In the genomic region with DNA sequence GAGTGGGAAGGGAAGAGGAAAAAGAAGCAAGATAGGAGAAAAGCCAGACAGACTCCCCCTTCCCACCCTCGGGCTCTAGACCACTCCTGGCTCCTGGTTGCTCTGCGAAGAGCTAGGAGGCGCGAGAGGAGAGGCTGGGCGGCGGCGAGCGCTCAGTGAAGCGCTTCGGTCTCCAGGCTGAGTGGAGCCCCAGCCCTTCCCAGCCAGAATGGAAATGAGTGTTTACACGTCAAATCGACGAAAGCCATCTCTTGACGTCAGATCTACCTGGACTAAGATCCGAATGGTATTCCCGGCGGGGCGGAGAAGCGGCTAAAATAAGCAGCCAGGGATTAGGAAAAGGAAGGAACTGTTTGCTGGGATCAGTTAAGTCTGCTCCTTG, we compare ENCODE assay signal across 9 cellular contexts.
DNase-seq lines count a peak whose midpoint lies in the region; ATAC-seq and TF ChIP-seq lines count a peak whose summit lies in the region.
"Had no signal": no experiment of that assay in that cellular context is flagged by ENCODE, and none has a peak within 500 bp of the region (broad histone marks: within the 10 kb centered on the region; RNA-seq: fewer than 3 reads in every experiment).

TSS of gene PCSK1 (minus strand) at position 183 of the 382 bp plus-strand sequence. CDS start 206 bp downstream, outside the sequence.

- H3K36me3 Mint-ChIP-seq in stimulated activated naive B cell treated with anti-CD40 and anti-IgM and Interleukin-4, amounts not matched to agents 10 μg/mL and 1 μg/mL and 100 μg/mL, for 72 hours, result peaks cover 0 to 4% of the 10 kb centered on the region in 2 donors

- peak within 1 kb of the TSS; percentile 43 to 72 for H3K4me3 Mint-ChIP-seq in stimulated activated naive B cell treated with anti-CD40 and anti-IgM and Interleukin-4, amounts not matched to agents 10 μg/mL and 1 μg/mL and 100 μg/mL, for 72 hours
- H3K4me3 Mint-ChIP-seq: activated CD4-positive, alpha-beta T cell treated with anti-CD3 and anti-CD28 coated beads, Interleukin-2, amount 10 ng/mL, durations not matched to agents 24 days and 14 days had no signal

- no peaks in the 10 kb centered on the region for H3K9me3 ChIP-seq in HEK293 (ENCODE audit: control insufficient read depth, insufficient read depth, low read depth, low read length)

- CTCF ChIA-PET in HEK293 (lab: Yijun Ruan, JAX), result interaction anchor here (1.1 to 2.3 kb wide), 2 partner anchors 166 to 170 kb away, joined by 5 to 8 read pairs; no protein-coding TSS in a partner anchor

- H3K9me3 Mint-ChIP-seq in stimulated activated naive B cell treated with anti-CD40 and anti-IgM and Interleukin-4, amounts not matched to agents 10 μg/mL and 1 μg/mL and 100 μg/mL, for 72 hours, result peaks cover 0 to 9% of the 10 kb centered on the region in 2 donors

- DNase-seq in NCI-H2196 treated with DMSO at 0.1 percent for 48 hours (lab: John Stamatoyannopoulos, UW; ENCODE audit: unreplicated experiment) (peak; percentile 33), fibroblast of mammary gland (ENCODE audit: low read depth) (peak; percentile 21), SW 1271 (lab: John Stamatoyannopoulos, UW) (no peak), T-helper 2 cell (no peak)
- DNase-seq in stimulated activated naive B cell treated with anti-CD40 and anti-IgM and Interleukin-4, amounts not matched to agents 10 μg/mL and 1 μg/mL and 100 μg/mL, for 72 hours, result no peak
- DNase-seq: activated CD4-positive, alpha-beta T cell treated with anti-CD3 and anti-CD28 coated beads, Interleukin-2, amount 10 ng/mL, durations not matched to agents 24 days and 14 days; Karpas-422 had no signal

- peak in 1 of 2 donors; percentile 33 for ATAC-seq in stimulated activated naive B cell treated with anti-CD40 and anti-IgM and Interleukin-4, amounts not matched to agents 10 μg/mL and 1 μg/mL and 100 μg/mL, for 72 hours (replicated peaks)
- no peak for ATAC-seq in GM19328 (IDR thresholded peaks at IDR 0.05; ENCODE audit: unreplicated experiment)

- H3K27ac ChIP-seq in HEK293 (ENCODE audit: extremely low read depth, low read depth, low read length), result peak within 1 kb of the TSS; percentile 89

- TF ChIP-seq CTCF in HEK293 (tag by site-specific recombination; IDR thresholded peaks at IDR 0.05), result no peak
- TF ChIP-seq CTCF in fibroblast of mammary gland (conservative IDR thresholded peaks at IDR 0.05; ENCODE audit: control insufficient read depth, insufficient read depth, low read depth, low read length), result no peak

- H3K4me3 ChIP-seq in HEK293 (ENCODE audit: low read depth, low read length) (peak within 1 kb of the TSS; percentile 47), fibroblast of mammary gland (ENCODE audit: control insufficient read depth, low read depth, low read length) (peak within 1 kb of the TSS; percentile 30)

- H3K4me1 Mint-ChIP-seq in stimulated activated naive B cell treated with anti-CD40 and anti-IgM and Interleukin-4, amounts not matched to agents 10 μg/mL and 1 μg/mL and 100 μg/mL, for 72 hours, result peaks cover 22 to 31% of the 10 kb centered on the region in 2 donors

- H3K27me3 Mint-ChIP-seq in stimulated activated naive B cell treated with anti-CD40 and anti-IgM and Interleukin-4, amounts not matched to agents 10 μg/mL and 1 μg/mL and 100 μg/mL, for 72 hours, result peaks cover 58 to 61% of the 10 kb centered on the region in 2 donors

- no peak within 1 kb of the TSS for H3K27ac Mint-ChIP-seq in stimulated activated naive B cell treated with anti-CD40 and anti-IgM and Interleukin-4, amounts not matched to agents 10 μg/mL and 1 μg/mL and 100 μg/mL, for 72 hours
- H3K27ac Mint-ChIP-seq: activated CD4-positive, alpha-beta T cell treated with anti-CD3 and anti-CD28 coated beads, Interleukin-2, amount 10 ng/mL, durations not matched to agents 24 days and 14 days had no signal

- POLR2A ChIA-PET in HEK293 (lab: Yijun Ruan, JAX), result no interaction called here

- H3K4me1 ChIP-seq in HEK293 (ENCODE audit: control insufficient read depth, insufficient read depth, low read length), result peaks cover 22% of the 10 kb centered on the region

- no peaks in the 10 kb centered on the region for H3K36me3 ChIP-seq in HEK293 (ENCODE audit: control insufficient read depth in 2 of 2, insufficient read depth in 1 of 2, low read length in 2 of 2)

TF ChIP-seq in HEK293, 187 proteins besides CTCF, POLR2A, EP300 and RAD21 (continues in another document):
- TF ChIP-seq SP3 (tag by site-specific recombination; IDR thresholded peaks at IDR 0.05) (no peak), ZNF133 (tag by site-specific recombination; IDR thresholded peaks at IDR 0.05) (no peak), YY1 (tag by site-specific recombination; IDR thresholded peaks at IDR 0.05) (no peak), ZNF416 (tag by site-specific recombination; IDR thresholded peaks at IDR 0.05) (no peak), BCL11A (tag by site-specific recombination; IDR thresholded peaks at IDR 0.05; ENCODE audit: low read depth) (no peak), ZNF518A (tag by site-specific recombination; conservative IDR thresholded peaks at IDR 0.05; ENCODE audit: low read depth) (no peak), ZNF785 (tag by site-specific recombination; IDR thresholded peaks at IDR 0.05) (no peak), ZBTB21 (tag by site-specific recombination; IDR thresholded peaks at IDR 0.05) (peak; percentile 86), ZNF175 (tag by site-specific recombination; IDR thresholded peaks at IDR 0.05) (no peak), ZNF558 (tag by site-specific recombination; IDR thresholded peaks at IDR 0.05) (no peak), ZNF747 (tag by site-specific recombination; IDR thresholded peaks at IDR 0.05) (no peak), ZNF629 (tag by site-specific recombination; IDR thresholded peaks at IDR 0.05) (peak; percentile 47), ZNF549 (tag by site-specific recombination; IDR thresholded peaks at IDR 0.05) (no peak)
- TF ChIP-seq, protein P1, sequence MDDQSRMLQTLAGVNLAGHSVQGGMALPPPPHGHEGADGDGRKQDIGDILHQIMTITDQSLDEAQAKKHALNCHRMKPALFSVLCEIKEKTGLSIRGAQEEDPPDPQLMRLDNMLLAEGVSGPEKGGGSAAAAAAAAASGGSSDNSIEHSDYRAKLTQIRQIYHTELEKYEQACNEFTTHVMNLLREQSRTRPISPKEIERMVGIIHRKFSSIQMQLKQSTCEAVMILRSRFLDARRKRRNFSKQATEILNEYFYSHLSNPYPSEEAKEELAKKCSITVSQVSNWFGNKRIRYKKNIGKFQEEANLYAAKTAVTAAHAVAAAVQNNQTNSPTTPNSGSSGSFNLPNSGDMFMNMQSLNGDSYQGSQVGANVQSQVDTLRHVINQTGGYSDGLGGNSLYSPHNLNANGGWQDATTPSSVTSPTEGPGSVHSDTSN (CRISPR knock-in tag; IDR thresholded peaks at IDR 0.05), result no peak

Comparison
In these comparisons a context has a peak if more than half of its experiments do, and no peak if none do; other contexts are left out.
1. DNase-seq: peak in NCI-H2196 treated with DMSO at 0.1 percent for 48 hours (single experiment) and fibroblast of mammary gland (single experiment); none in stimulated activated naive B cell treated with anti-CD40 and anti-IgM and Interleukin-4, amounts not matched to agents 10 μg/mL and 1 μg/mL and 100 μg/mL, for 72 hours (single experiment), SW 1271 (0 of 2) and T-helper 2 cell (0 of 5).